In genomic region chr7:30880941-30881340, GRCh38 we compare ENCODE assay signal across 19 cellular contexts. TPM values are rescaled to one million over a fixed set of nuclear protein-coding genes. Genes with fewer than 3 reads are reported as not detected.
A peak's percentile ranks its signal among the peaks of the same experiment; 100 is the strongest.
DNase-seq lines count a peak whose midpoint lies in the region; ATAC-seq and TF ChIP-seq lines count a peak whose summit lies in the region.
"Had no signal": no experiment of that assay in that cellular context is flagged by ENCODE, and none has a peak within 500 bp of the region (broad histone marks: within the 10 kb centered on the region; RNA-seq: fewer than 3 reads in every experiment).

No MANE protein-coding gene starts in this region.

- H3K4me3 ChIP-seq in gastroesophageal sphincter, result no peak overlapping the region
- H3K4me3 ChIP-seq: GM12878 had no signal

- no peaks in the 10 kb centered on the region for H3K9me3 Mint-ChIP-seq in neural crest cell
- peaks cover 0 to 3% (median 0%) of the 10 kb centered on the region in 7 donors for H3K9me3 Mint-ChIP-seq in CD14-positive monocyte
- H3K9me3 Mint-ChIP-seq: CD4-positive, CD25-positive, alpha-beta regulatory T cell had no signal

- peaks cover 5% of the 10 kb centered on the region for H3K36me3 Mint-ChIP-seq in neural crest cell (ENCODE audit: low read depth)
- no peaks in the 10 kb centered on the region for H3K36me3 Mint-ChIP-seq in CD14-positive monocyte
- H3K36me3 Mint-ChIP-seq: CD4-positive, CD25-positive, alpha-beta regulatory T cell had no signal

- whole genome bisulfite sequencing in gastroesophageal sphincter (ENCODE audit: low coverage in 1 of 2), 2 donors, result 38 to 40% methylated on average over 1 of the region's 4 CpGs

- peaks cover 0 to 48% of the 10 kb centered on the region in 2 donors for H3K36me3 ChIP-seq in gastroesophageal sphincter

- TF ChIP-seq POLR2A in gastroesophageal sphincter (IDR thresholded peaks at IDR 0.05), result no peak

- intact Hi-C loops in Right ventricle myocardium inferior (cut with DNase I) (no loop called here), Right ventricle myocardium superior (cut with DNase I) (no loop called here), CD14-positive monocyte (cut with micrococcal nuclease) (no loop called here)

- H3K9me3 ChIP-seq in gastroesophageal sphincter, result no peaks in the 10 kb centered on the region

- H3K4me1 Mint-ChIP-seq in neural crest cell, result peaks cover 25% of the 10 kb centered on the region
- peaks cover 2% of the 10 kb centered on the region for H3K4me1 Mint-ChIP-seq in CD14-positive monocyte

- H3K27me3 Mint-ChIP-seq in neural crest cell (ENCODE audit: low read depth) (no peaks in the 10 kb centered on the region), CD14-positive monocyte (ENCODE audit: low read depth in 3 of 3) (peaks cover 0 to 7% (median 3%) of the 10 kb centered on the region in 3 donors)
- H3K27me3 Mint-ChIP-seq: CD4-positive, CD25-positive, alpha-beta regulatory T cell had no signal

- H3K27me3 ChIP-seq in gastroesophageal sphincter, result no peaks in the 10 kb centered on the region

- H3K4me3 Mint-ChIP-seq in neural crest cell, result no peak overlapping the region
- no peak overlapping the region for H3K4me3 Mint-ChIP-seq in CD14-positive monocyte
- H3K4me3 Mint-ChIP-seq: CD4-positive, CD25-positive, alpha-beta regulatory T cell had no signal

- ATAC-seq in Right ventricle myocardium inferior (no peak), Right ventricle myocardium superior (ENCODE audit: poor library complexity) (no peak), gastroesophageal sphincter (no peak), GM18498 (IDR thresholded peaks at IDR 0.05; ENCODE audit: unreplicated experiment) (no peak), GM18873 (IDR thresholded peaks at IDR 0.05; ENCODE audit: low FRiP score, unreplicated experiment) (no peak)
- ATAC-seq: GM12878 had no signal

- TF ChIP-seq CTCF in gastroesophageal sphincter (IDR thresholded peaks at IDR 0.05) (no peak), neural crest cell (conservative IDR thresholded peaks at IDR 0.05) (no peak), CD14-positive monocyte (IDR thresholded peaks at IDR 0.05) (no peak)

- H3K27ac ChIP-seq in gastroesophageal sphincter, result peak overlapping the region in 3 of 4 donors; percentile 68 to 72 (median 71)

- TF ChIP-seq EP300 in gastroesophageal sphincter (IDR thresholded peaks at IDR 0.05), result no peak

- H3K4me1 ChIP-seq in gastroesophageal sphincter, result peaks cover 0 to 59% (median under 1%) of the 10 kb centered on the region in 3 donors

- DNase-seq in Right ventricle myocardium inferior (ENCODE audit: missing footprints) (peak; percentile 37), Right ventricle myocardium superior (no peak), neural crest cell (ENCODE audit: low read depth, low spot score) (no peak), NCI-H510A treated with DMSO at 0.1 percent for 48 hours (lab: John Stamatoyannopoulos, UW) (no peak), CD14-positive monocyte (ENCODE audit: low spot score) (no peak)
- DNase-seq: 8988T; Calu3; CD4-positive, CD25-positive, alpha-beta regulatory T cell; KBM-7; NCI-H1105 treated with DMSO at 0.1 percent for 48 hours; NCI-H1694; NCI-H2081 treated with DMSO at 0.1 percent for 48 hours; NCI-H748 treated with DMSO at 0.1 percent for 48 hours; OCI-M1; SHP77 treated with DMSO at 0.1 percent for 48 hours had no signal

- H3K27ac Mint-ChIP-seq in neural crest cell (ENCODE audit: unreplicated experiment) (peak overlapping the region; percentile 27), CD14-positive monocyte (no peak overlapping the region)
- H3K27ac Mint-ChIP-seq: CD4-positive, CD25-positive, alpha-beta regulatory T cell had no signal

RNA-seq across cellular contexts. Expression of gene AQP1, which starts 30.7 kb away (rescaled TPM):
- total RNA-seq in Right ventricle myocardium inferior, result 284 TPM
- 236 TPM for total RNA-seq in Right ventricle myocardium superior
- total RNA-seq in gastroesophageal sphincter, result 100 to 1,000 TPM; 439 to 589 (median 503) TPM
- total RNA-seq in neural crest cell, result 0.48 and 1.4 TPM in 2 replicates
- not detected for polyA plus RNA-seq in CD14-positive monocyte
- polyA plus RNA-seq: CD4-positive, CD25-positive, alpha-beta regulatory T cell had no signal

Comparison
In these comparisons a context has a peak if more than half of its experiments do, and no peak if none do; other contexts are left out.
1. RNA of gene AQP1, which starts 30.7 kb away (total RNA-seq): 439 to 589 TPM in gastroesophageal sphincter, 284 TPM in Right ventricle myocardium inferior (single experiment) and 236 TPM in Right ventricle myocardium superior (single experiment); 0.48 to 1.4 TPM in neural crest cell; every median in the first group is over 10 times any median in the second.